Comparison of ENCODE assay signal across 17 cellular contexts in genomic region chr5:168916852-168917251, GRCh38.
DNase-seq lines count a peak whose midpoint lies in the region; ATAC-seq and TF ChIP-seq lines count a peak whose summit lies in the region.
"Had no signal": no experiment of that assay in that cellular context is flagged by ENCODE, and none has a peak within 500 bp of the region (broad histone marks: within the 10 kb centered on the region; RNA-seq: fewer than 3 reads in every experiment).

No MANE protein-coding gene starts in this region.

- peaks cover 26% of the 10 kb centered on the region for H3K4me1 ChIP-seq in neuron (ENCODE audit: insufficient read depth, low read length)
- H3K4me1 ChIP-seq: uterus had no signal

- H3K27me3 ChIP-seq in neuron (ENCODE audit: insufficient read depth, low read length) = peaks cover 2% of the 10 kb centered on the region
- H3K27me3 ChIP-seq: uterus had no signal

- no peak overlapping the region for H3K4me3 ChIP-seq in fibroblast of mammary gland (ENCODE audit: control insufficient read depth, low read depth, low read length)
- no peak overlapping the region for H3K4me3 ChIP-seq in neuron (ENCODE audit: low read length)
- H3K4me3 ChIP-seq: pancreas, uterus had no signal

- H3K9me3 Mint-ChIP-seq in activated naive CD4-positive, alpha-beta T cell treated with anti-CD3 and anti-CD28 coated beads for 36 hours = no peaks in the 10 kb centered on the region
- H3K9me3 Mint-ChIP-seq in immature natural killer cell = no peaks in the 10 kb centered on the region
- H3K9me3 Mint-ChIP-seq: activated B cell treated with CpG ODN at 0.5 μM for 24 hours; activated CD8-positive, alpha-beta T cell treated with anti-CD3 and anti-CD28 coated beads for 36 hours; activated T-cell treated with anti-CD3 and anti-CD28 coated beads, Interleukin-2, amount 50 U/mL, for 24 hours had no signal

- DNase-seq in AG08395 (ENCODE audit: low spot score) (peak; percentile 69), RPMI7951 (ENCODE audit: low read depth) (peak; percentile 14), fibroblast of mammary gland (ENCODE audit: low read depth) (peak; percentile 68), cerebellum (ENCODE audit: low spot score) (no peak), immature natural killer cell (no peak)
- no peak for DNase-seq in activated naive CD4-positive, alpha-beta T cell treated with anti-CD3 and anti-CD28 coated beads for 36 hours
- DNase-seq: activated B cell treated with CpG ODN at 0.5 μM for 24 hours; activated CD8-positive, alpha-beta T cell treated with anti-CD3 and anti-CD28 coated beads for 36 hours; activated naive CD4-positive, alpha-beta T cell treated with anti-CD3 and anti-CD28 coated beads, Interleukin-2, amount 50 U/mL, for 16 hours; activated T-cell treated with anti-CD3 and anti-CD28 coated beads, Interleukin-2, amount 50 U/mL, for 24 hours; cortex of kidney; NCI-H1436; stimulated activated CD4-positive, alpha-beta T cell treated with anti-CD3 and anti-CD28 coated beads, Interleukin-2, amount 100 ng/mL, for 48 hours had no signal

- peaks cover under 1% of the 10 kb centered on the region for H3K9me3 ChIP-seq in neuron (ENCODE audit: low read length)
- H3K9me3 ChIP-seq: pancreas, uterus had no signal

- H2AFZ ChIP-seq in neuron (ENCODE audit: low read depth, low read length) = peak overlapping the region; percentile 10

- no peak overlapping the region for H3K4me3 Mint-ChIP-seq in activated naive CD4-positive, alpha-beta T cell treated with anti-CD3 and anti-CD28 coated beads for 36 hours
- no peak overlapping the region for H3K4me3 Mint-ChIP-seq in immature natural killer cell
- H3K4me3 Mint-ChIP-seq: activated B cell treated with CpG ODN at 0.5 μM for 24 hours; activated CD8-positive, alpha-beta T cell treated with anti-CD3 and anti-CD28 coated beads for 36 hours; activated T-cell treated with anti-CD3 and anti-CD28 coated beads, Interleukin-2, amount 50 U/mL, for 24 hours had no signal

- no peaks in the 10 kb centered on the region for H3K36me3 ChIP-seq in neuron (ENCODE audit: insufficient read depth, low read length)
- H3K36me3 ChIP-seq: pancreas, uterus had no signal

- no peak overlapping the region for H3K27ac Mint-ChIP-seq in activated naive CD4-positive, alpha-beta T cell treated with anti-CD3 and anti-CD28 coated beads for 36 hours
- H3K27ac Mint-ChIP-seq in immature natural killer cell = no peak overlapping the region
- H3K27ac Mint-ChIP-seq: activated B cell treated with CpG ODN at 0.5 μM for 24 hours; activated CD8-positive, alpha-beta T cell treated with anti-CD3 and anti-CD28 coated beads for 36 hours; activated T-cell treated with anti-CD3 and anti-CD28 coated beads, Interleukin-2, amount 50 U/mL, for 24 hours had no signal

- intact Hi-C loops in activated naive CD4-positive, alpha-beta T cell treated with anti-CD3 and anti-CD28 coated beads for 36 hours (cut with micrococcal nuclease) = no loop called here

- peaks cover 36% of the 10 kb centered on the region for H3K27me3 Mint-ChIP-seq in activated naive CD4-positive, alpha-beta T cell treated with anti-CD3 and anti-CD28 coated beads for 36 hours (ENCODE audit: low read depth)
- H3K27me3 Mint-ChIP-seq in immature natural killer cell (ENCODE audit: low read depth in 3 of 3) = peaks cover 8 to 17% (median 13%) of the 10 kb centered on the region in 3 donors

- CTCF ChIA-PET in activated naive CD4-positive, alpha-beta T cell treated with anti-CD3 and anti-CD28 coated beads for 36 hours (lab: Charles Lee) = no interaction called here

- peaks cover 4% of the 10 kb centered on the region for H3K4me1 Mint-ChIP-seq in activated naive CD4-positive, alpha-beta T cell treated with anti-CD3 and anti-CD28 coated beads for 36 hours (ENCODE audit: low read depth)
- peaks cover 0 to 9% of the 10 kb centered on the region in 2 donors for H3K4me1 Mint-ChIP-seq in immature natural killer cell

- TF ChIP-seq CTCF in fibroblast of mammary gland (conservative IDR thresholded peaks at IDR 0.05; ENCODE audit: control insufficient read depth, insufficient read depth, low read depth, low read length) = no peak

- no peaks in the 10 kb centered on the region for H3K36me3 Mint-ChIP-seq in activated naive CD4-positive, alpha-beta T cell treated with anti-CD3 and anti-CD28 coated beads for 36 hours (ENCODE audit: low read depth)
- H3K36me3 Mint-ChIP-seq in immature natural killer cell = no peaks in the 10 kb centered on the region

- no peak for ATAC-seq in GM21447 (IDR thresholded peaks at IDR 0.05; ENCODE audit: unreplicated experiment)
- ATAC-seq: activated CD8-positive, alpha-beta T cell treated with anti-CD3 and anti-CD28 coated beads for 36 hours had no signal

Comparison
In these comparisons a context has a peak if more than half of its experiments do, and no peak if none do; other contexts are left out.
1. DNase-seq: peak in AG08395 (single experiment), RPMI7951 (single experiment) and fibroblast of mammary gland (single experiment); none in activated naive CD4-positive, alpha-beta T cell treated with anti-CD3 and anti-CD28 coated beads for 36 hours (single experiment), cerebellum (single experiment) and immature natural killer cell (0 of 3).